26 cellular contexts compared by ENCODE assay signal in genomic region chr4:144421056-144421455, GRCh38.
"Had no signal": no experiment of that assay in that cellular context is flagged by ENCODE, and none has a peak within 500 bp of the region (broad histone marks: within the 10 kb centered on the region; RNA-seq: fewer than 3 reads in every experiment).

No MANE protein-coding gene starts in this region.

- H3K4me3 ChIP-seq: colonic mucosa, esophagus squamous epithelium, gastroesophageal sphincter, heart left ventricle, hepatocyte, lower lobe of right lung, mucosa of descending colon had no signal

- H3K79me2 ChIP-seq: hepatocyte had no signal

- ATAC-seq: effector memory CD8-positive, alpha-beta T cell; esophagus mucosa; heart left ventricle; left colon; left lobe of liver; left ventricle myocardium superior; lower lobe of right lung; mucosa of descending colon had no signal

- FAIRE-seq: endometrium, kidney had no signal

- H3K4me1 ChIP-seq: colonic mucosa, esophagus squamous epithelium, gastroesophageal sphincter, heart left ventricle, lower lobe of right lung had no signal

- DNase-seq: colonic mucosa; cortex of kidney; effector CD8-positive, alpha-beta T cell; effector memory CD8-positive, alpha-beta T cell; endodermal cell; erythroblast; esophagus squamous epithelium; foreskin fibroblast; foreskin melanocyte; heart left ventricle; hypothalamus; immature natural killer cell; islet precursor cell; kidney; left colon; left ventricle myocardium superior; lower lobe of right lung; mesenchymal stem cell; mucosa of descending colon; naive B cell had no signal

- H3K4me2 ChIP-seq: hepatocyte had no signal

- H3K36me3 ChIP-seq: colonic mucosa, esophagus squamous epithelium, gastroesophageal sphincter, heart left ventricle, lower lobe of right lung had no signal

- H3K9me3 ChIP-seq: colonic mucosa, esophagus squamous epithelium, gastroesophageal sphincter, heart left ventricle, lower lobe of right lung, mucosa of descending colon had no signal

- H3K27ac ChIP-seq: colonic mucosa, epithelial cell of prostate, esophagus squamous epithelium, gastroesophageal sphincter, heart left ventricle, hepatocyte, lower lobe of right lung had no signal

- H3K27me3 ChIP-seq: colonic mucosa, esophagus squamous epithelium, gastroesophageal sphincter, heart left ventricle, hepatocyte had no signal

- H2AFZ ChIP-seq: hepatocyte had no signal
